ENCODE assay signal across 17 cellular contexts in the genomic region with DNA sequence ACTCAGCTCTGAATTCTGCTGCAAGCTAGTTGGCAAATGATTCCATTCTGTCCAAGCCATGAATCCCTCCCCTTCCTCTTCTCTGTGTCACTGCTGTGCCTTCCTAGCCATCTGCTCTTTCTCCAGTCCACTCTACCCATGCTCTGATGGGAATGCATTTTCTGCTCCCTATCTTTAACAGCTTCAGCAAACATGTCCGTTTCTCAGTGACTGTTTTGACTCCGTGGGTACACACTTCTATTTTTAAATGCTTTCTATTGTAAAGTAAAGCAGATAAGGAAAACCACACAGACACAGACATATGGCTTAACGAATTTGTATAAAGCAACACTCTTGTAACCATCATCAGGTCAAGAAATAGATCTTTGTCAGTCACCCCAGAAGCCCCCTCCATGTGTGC.
DNase-seq lines count a peak whose midpoint lies in the region; ATAC-seq, FAIRE-seq and TF ChIP-seq lines count a peak whose summit lies in the region.
"Had no signal": no experiment of that assay in that cellular context is flagged by ENCODE, and none has a peak within 500 bp of the region (broad histone marks: within the 10 kb centered on the region; RNA-seq: fewer than 3 reads in every experiment).

No MANE protein-coding gene starts in this region.

- H4K20me1 ChIP-seq in K562 (replicated peaks; ENCODE audit: control insufficient read depth, insufficient read depth, low read length), result no peaks in the 10 kb centered on the region

- no peak overlapping the region for H3K4me3 ChIP-seq in right atrium auricular region
- H3K4me3 ChIP-seq in K562, result no peak overlapping the region
- no peak overlapping the region for H3K4me3 ChIP-seq in gastroesophageal sphincter
- H3K4me3 ChIP-seq: SK-N-MC had no signal

- POLR2A ChIA-PET in K562 (lab: Yijun Ruan, JAX) (no interaction called here), MCF 10A (lab: Yijun Ruan, JAX) (no interaction called here)

- H3K9me3 Mint-ChIP-seq in activated T-cell treated with anti-CD3 and anti-CD28 coated beads, Interleukin-2, amount 50 U/mL, for 72 hours, result no peaks in the 10 kb centered on the region
- no peaks in the 10 kb centered on the region for H3K9me3 Mint-ChIP-seq in MCF 10A (ENCODE audit: unreplicated experiment)
- H3K9me3 Mint-ChIP-seq: activated naive CD8-positive, alpha-beta T cell treated with anti-CD3 and anti-CD28 coated beads, Interleukin-2, amount 50 U/mL, for 24 hours; naive thymus-derived CD4-positive, alpha-beta T cell; stimulated activated naive CD8-positive, alpha-beta T cell treated with anti-CD3 and anti-CD28 coated beads, Interleukin-15, Interleukin-2, amounts not matched to agents 100 ng/mL and 50 ng/mL, for 24 hours had no signal

- H3K9me3 ChIP-seq in right atrium auricular region, result peaks cover 0 to 4% of the 10 kb centered on the region in 2 donors
- no peaks in the 10 kb centered on the region for H3K9me3 ChIP-seq in K562 (replicated peaks; ENCODE audit: control insufficient read depth, insufficient read depth, low read depth, low read length)
- H3K9me3 ChIP-seq in gastroesophageal sphincter, result no peaks in the 10 kb centered on the region

- no peak overlapping the region for H3K27ac Mint-ChIP-seq in activated T-cell treated with anti-CD3 and anti-CD28 coated beads, Interleukin-2, amount 50 U/mL, for 72 hours
- no peak overlapping the region for H3K27ac Mint-ChIP-seq in MCF 10A (ENCODE audit: low read depth, unreplicated experiment)
- H3K27ac Mint-ChIP-seq: activated naive CD8-positive, alpha-beta T cell treated with anti-CD3 and anti-CD28 coated beads, Interleukin-2, amount 50 U/mL, for 24 hours; naive thymus-derived CD4-positive, alpha-beta T cell; stimulated activated naive CD8-positive, alpha-beta T cell treated with anti-CD3 and anti-CD28 coated beads, Interleukin-15, Interleukin-2, amounts not matched to agents 100 ng/mL and 50 ng/mL, for 24 hours had no signal

- TF ChIP-seq RAD21 in K562 (CRISPR knock-in tag; conservative IDR thresholded peaks at IDR 0.05 in 1 of 2, IDR thresholded peaks at IDR 0.05 in 1 of 2), result no peak

- no peak for FAIRE-seq in K562 (lab: Jason Lieb, UNC)

- no peaks in the 10 kb centered on the region for H3K27me3 Mint-ChIP-seq in activated T-cell treated with anti-CD3 and anti-CD28 coated beads, Interleukin-2, amount 50 U/mL, for 72 hours (ENCODE audit: low read depth)
- peaks cover 21% of the 10 kb centered on the region for H3K27me3 Mint-ChIP-seq in MCF 10A (ENCODE audit: insufficient read depth, unreplicated experiment)
- H3K27me3 Mint-ChIP-seq: activated naive CD8-positive, alpha-beta T cell treated with anti-CD3 and anti-CD28 coated beads, Interleukin-2, amount 50 U/mL, for 24 hours; stimulated activated naive CD8-positive, alpha-beta T cell treated with anti-CD3 and anti-CD28 coated beads, Interleukin-15, Interleukin-2, amounts not matched to agents 100 ng/mL and 50 ng/mL, for 24 hours had no signal

- TF ChIP-seq CTCF in right atrium auricular region (IDR thresholded peaks at IDR 0.05), result no peak
- TF ChIP-seq CTCF in K562 (IDR thresholded peaks at IDR 0.05 in 2 of 3, conservative IDR thresholded peaks at IDR 0.05 in 1 of 3; ENCODE audit: insufficient read depth in 2 of 3, low read depth in 1 of 3, low read length in 3 of 3), result no peak
- TF ChIP-seq CTCF in gastroesophageal sphincter (IDR thresholded peaks at IDR 0.05), result no peak
- TF ChIP-seq CTCF in MCF 10A (IDR thresholded peaks at IDR 0.05; ENCODE audit: unreplicated experiment), result no peak

- no peak for TF ChIP-seq POLR2A in K562 (conservative IDR thresholded peaks at IDR 0.05)
- TF ChIP-seq POLR2A in GM18505 (IDR thresholded peaks at IDR 0.05; ENCODE audit: borderline replicate concordance, extremely low read depth, insufficient read depth, insufficient read length), result no peak
- TF ChIP-seq POLR2A in gastroesophageal sphincter (IDR thresholded peaks at IDR 0.05), result no peak

- no peaks in the 10 kb centered on the region for H3K9me1 ChIP-seq in K562 (ENCODE audit: control insufficient read depth, insufficient read depth, low read length)

- H3K27me3 ChIP-seq in right atrium auricular region (no peaks in the 10 kb centered on the region), K562 (ENCODE audit: control insufficient read depth in 2 of 2, insufficient read depth in 2 of 2, low read length in 2 of 2) (no peaks in the 10 kb centered on the region), gastroesophageal sphincter (no peaks in the 10 kb centered on the region)

- CTCF ChIA-PET in K562 (lab: Yijun Ruan, JAX; ENCODE audit: low intra/inter-chr PET ratio) (no interaction called here), MCF 10A (lab: Yijun Ruan, JAX) (no interaction called here)

- H3K27ac ChIP-seq in right atrium auricular region (no peak overlapping the region), K562 (ENCODE audit: extremely low read depth, low read depth, low read length) (no peak overlapping the region), gastroesophageal sphincter (no peak overlapping the region)
- H3K27ac ChIP-seq: SK-N-MC had no signal

- intact Hi-C loops in Right ventricle myocardium inferior (cut with DNase I) (no loop called here), K562 (cut with micrococcal nuclease) (no loop called here), MCF 10A (cut with micrococcal nuclease) (no loop called here)

- no peak overlapping the region for H3K4me3 Mint-ChIP-seq in activated T-cell treated with anti-CD3 and anti-CD28 coated beads, Interleukin-2, amount 50 U/mL, for 72 hours
- no peak overlapping the region for H3K4me3 Mint-ChIP-seq in MCF 10A (ENCODE audit: unreplicated experiment)
- H3K4me3 Mint-ChIP-seq: activated naive CD8-positive, alpha-beta T cell treated with anti-CD3 and anti-CD28 coated beads, Interleukin-2, amount 50 U/mL, for 24 hours; activated T-cell treated with anti-CD3 and anti-CD28 coated beads, Interleukin-2, amount 50 U/mL, for 4 hours; naive thymus-derived CD4-positive, alpha-beta T cell; stimulated activated naive CD8-positive, alpha-beta T cell treated with anti-CD3 and anti-CD28 coated beads, Interleukin-15, Interleukin-2, amounts not matched to agents 100 ng/mL and 50 ng/mL, for 24 hours had no signal

- H3K36me3 Mint-ChIP-seq in activated T-cell treated with anti-CD3 and anti-CD28 coated beads, Interleukin-2, amount 50 U/mL, for 72 hours (ENCODE audit: insufficient read depth in 2 of 2), result no peaks in the 10 kb centered on the region
- no peaks in the 10 kb centered on the region for H3K36me3 Mint-ChIP-seq in MCF 10A (ENCODE audit: insufficient read depth, unreplicated experiment)
- H3K36me3 Mint-ChIP-seq: naive thymus-derived CD4-positive, alpha-beta T cell had no signal

- H3K9ac ChIP-seq in K562 (ENCODE audit: insufficient read depth in 1 of 2, low read depth in 2 of 2, low read length in 2 of 2), result no peak overlapping the region

- TF ChIP-seq EP300 in K562 (IDR thresholded peaks at IDR 0.05; ENCODE audit: low read length), result no peak
- no peak for TF ChIP-seq EP300 in gastroesophageal sphincter (IDR thresholded peaks at IDR 0.05)

- 0% methylated on average over 3 of the region's 3 CpGs for WGBS in K562 (ENCODE audit: insufficient coverage, low coverage, missing lambda C conversion rate)
- 17 to 50% methylated on average over 1 to 3 of the region's 3 CpGs for WGBS in gastroesophageal sphincter (ENCODE audit: low coverage in 1 of 2), 2 donors

- no peak overlapping the region for H3K4me2 ChIP-seq in K562 (ENCODE audit: insufficient read depth, low read length)

- H3K36me3 ChIP-seq in right atrium auricular region, result no peaks in the 10 kb centered on the region
- no peaks in the 10 kb centered on the region for H3K36me3 ChIP-seq in K562 (ENCODE audit: control insufficient read depth, insufficient read depth, low read length)
- no peaks in the 10 kb centered on the region for H3K36me3 ChIP-seq in gastroesophageal sphincter

- in situ Hi-C loops in K562 (cut with MboI), result no loop called here

- H3K4me1 Mint-ChIP-seq in activated T-cell treated with anti-CD3 and anti-CD28 coated beads, Interleukin-2, amount 50 U/mL, for 72 hours (ENCODE audit: low read depth), result no peaks in the 10 kb centered on the region
- H3K4me1 Mint-ChIP-seq in MCF 10A (ENCODE audit: insufficient read depth, unreplicated experiment), result no peaks in the 10 kb centered on the region
- H3K4me1 Mint-ChIP-seq: activated naive CD8-positive, alpha-beta T cell treated with anti-CD3 and anti-CD28 coated beads, Interleukin-2, amount 50 U/mL, for 24 hours; naive thymus-derived CD4-positive, alpha-beta T cell had no signal

- no peaks in the 10 kb centered on the region for H3K4me1 ChIP-seq in right atrium auricular region
- H3K4me1 ChIP-seq in K562 (replicated peaks in 1 of 2; ENCODE audit: control insufficient read depth in 2 of 2, insufficient read depth in 2 of 2, low read length in 2 of 2), result no peaks in the 10 kb centered on the region
- no peaks in the 10 kb centered on the region for H3K4me1 ChIP-seq in gastroesophageal sphincter

- H3K79me2 ChIP-seq in K562 (ENCODE audit: control insufficient read depth, insufficient read depth, low read length), result no peaks in the 10 kb centered on the region

- DNase-seq in Right ventricle myocardium inferior (ENCODE audit: missing footprints), result no peak
- no peak for DNase-seq in right atrium auricular region (ENCODE audit: low spot score)
- peak; percentile 21 for DNase-seq in NCI-H146 (lab: John Stamatoyannopoulos, UW)
- DNase-seq in K562 (ENCODE audit: extremely low read depth in 1 of 4, low spot score in 3 of 4), result no peak
- no peak for DNase-seq in activated T-cell treated with anti-CD3 and anti-CD28 coated beads, Interleukin-2, amount 50 U/mL, for 72 hours
- DNase-seq in MCF 10A (ENCODE audit: unreplicated experiment), result no peak
- DNase-seq: activated CD4-positive, alpha-beta T cell treated with anti-CD3 and anti-CD28 coated beads, Interleukin-2, amount 50 U/mL, for 48 hours; activated naive CD8-positive, alpha-beta T cell treated with anti-CD3 and anti-CD28 coated beads, Interleukin-2, amount 50 U/mL, for 24 hours; activated T-cell treated with anti-CD3 and anti-CD28 coated beads, Interleukin-2, amount 50 U/mL, for 4 hours; central memory CD4-positive, alpha-beta T cell; COR-L47; naive thymus-derived CD4-positive, alpha-beta T cell; NCI-H2029 had no signal

- H2AFZ ChIP-seq in K562 (ENCODE audit: low read depth, low read length), result no peak overlapping the region

- BruUV-seq in K562 (replicated peaks; lab: Mats Ljungman, UMichigan), result no TSS peak
- BruUV-seq in MCF 10A (replicated peaks; lab: Mats Ljungman, UMichigan), result no TSS peak

- ATAC-seq in Right ventricle myocardium inferior (peak; percentile 90), K562 (no peak), GM18505 (IDR thresholded peaks at IDR 0.05; ENCODE audit: unreplicated experiment) (no peak), gastroesophageal sphincter (no peak)
- no peak for ATAC-seq in activated T-cell treated with anti-CD3 and anti-CD28 coated beads, Interleukin-2, amount 50 U/mL, for 72 hours (replicated peaks in 1 of 2)
- ATAC-seq: activated naive CD8-positive, alpha-beta T cell treated with anti-CD3 and anti-CD28 coated beads, Interleukin-2, amount 50 U/mL, for 24 hours; activated T-cell treated with anti-CD3 and anti-CD28 coated beads, Interleukin-2, amount 50 U/mL, for 4 hours; naive thymus-derived CD4-positive, alpha-beta T cell had no signal

TF ChIP-seq in K562, 482 proteins besides CTCF, POLR2A, EP300 and RAD21 (continues in another document):
- TF ChIP-seq CAMTA2 (CRISPR knock-in tag; conservative IDR thresholded peaks at IDR 0.05) (no peak), EGR1 (conservative IDR thresholded peaks at IDR 0.05) (no peak), PYGO2 (tag; IDR thresholded peaks at IDR 0.05) (no peak), ZC3H11A (IDR thresholded peaks at IDR 0.05; ENCODE audit: low read depth, low read length) (no peak)
